In the genomic region with DNA sequence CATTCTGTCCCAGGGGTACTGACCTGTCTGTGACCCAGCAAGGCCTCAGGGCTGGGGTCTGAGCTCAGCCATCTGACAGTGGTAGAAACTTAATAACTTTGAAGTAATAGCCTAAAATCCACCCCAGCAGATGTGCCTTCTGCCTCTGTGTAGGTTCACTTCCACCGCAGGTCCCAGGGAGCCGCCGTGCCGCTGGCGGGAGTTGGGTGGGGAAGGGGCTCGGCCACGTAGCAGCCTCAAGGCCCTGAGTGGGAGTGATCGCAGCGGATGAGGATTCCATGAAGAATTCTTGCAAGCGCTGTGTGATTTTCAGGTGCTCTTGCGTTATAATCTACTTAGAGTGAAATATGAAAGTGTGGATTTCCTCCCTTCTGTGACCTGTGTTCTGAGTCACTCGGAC, we compare ENCODE assay signal across 19 cellular contexts.
"Had no signal": no experiment of that assay in that cellular context is flagged by ENCODE, and none has a peak within 500 bp of the region (broad histone marks: within the 10 kb centered on the region; RNA-seq: fewer than 3 reads in every experiment).

No MANE protein-coding gene starts in this region.

- H3K4me3 ChIP-seq: esophagus squamous epithelium, mucosa of descending colon, spleen, tibial nerve, vagina had no signal

- H3K27me3 Mint-ChIP-seq: activated CD8-positive, alpha-beta T cell treated with anti-CD3 and anti-CD28 coated beads for 36 hours; activated naive CD8-positive, alpha-beta T cell; naive B cell had no signal

- H3K9me3 Mint-ChIP-seq: activated CD8-positive, alpha-beta T cell treated with anti-CD3 and anti-CD28 coated beads for 36 hours; immature natural killer cell; naive B cell had no signal

- H3K27ac Mint-ChIP-seq: activated CD8-positive, alpha-beta T cell treated with anti-CD3 and anti-CD28 coated beads for 36 hours; activated naive CD8-positive, alpha-beta T cell had no signal

- ATAC-seq: activated CD8-positive, alpha-beta T cell treated with anti-CD3 and anti-CD28 coated beads for 36 hours; left ventricle myocardium superior had no signal

- H3K27ac ChIP-seq: esophagus squamous epithelium, neutrophil, spleen, tibial nerve, vagina had no signal

- H3K4me3 Mint-ChIP-seq: activated CD8-positive, alpha-beta T cell treated with anti-CD3 and anti-CD28 coated beads for 36 hours; activated naive CD8-positive, alpha-beta T cell; naive B cell had no signal

- H3K27me3 ChIP-seq: esophagus squamous epithelium, neutrophil, spleen, tibial nerve, vagina had no signal

- H3K9me3 ChIP-seq: esophagus squamous epithelium, mucosa of descending colon, neutrophil, spleen, tibial nerve, vagina had no signal

- DNase-seq: activated CD4-positive, alpha-beta T cell treated with anti-CD3 and anti-CD28 coated beads for 48 hours; activated CD8-positive, alpha-beta T cell treated with anti-CD3 and anti-CD28 coated beads for 36 hours; cerebellar nuclear complex; effector CD8-positive, alpha-beta T cell; esophagus squamous epithelium; immature natural killer cell; left ventricle myocardium superior; mesenchymal stem cell; naive B cell; retina; spleen; stimulated activated CD8-positive, alpha-beta memory T cell treated with anti-CD3 and anti-CD28 coated beads, Interleukin-4, amount 100 ng/mL, for 48 hours; stimulated activated naive CD4-positive, alpha-beta T cell treated with Interleukin-2 at 50 U/mL for 16 hours; SW 1271 had no signal
